Comparison of ENCODE assay signal across 29 cellular contexts in the genomic region with DNA sequence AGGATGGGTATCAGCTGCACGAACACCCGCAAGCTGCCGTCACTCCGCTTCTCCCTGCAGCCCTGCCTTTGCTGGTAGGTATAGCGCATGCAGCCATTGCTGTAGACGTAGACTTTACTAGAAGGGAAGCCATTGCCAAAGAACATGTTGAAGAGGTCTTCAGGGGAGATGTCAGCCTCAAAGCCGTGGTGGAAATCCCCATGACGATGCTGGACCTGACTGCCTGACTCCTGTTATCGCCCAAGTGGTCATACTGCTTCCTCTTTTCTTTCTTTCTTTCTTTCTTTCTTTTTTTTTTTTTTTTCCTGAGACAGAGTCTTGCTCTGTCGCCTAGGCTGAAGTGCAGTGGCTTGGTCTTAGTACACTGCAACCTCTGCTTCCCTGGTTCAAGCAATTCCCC.
DNase-seq lines count a peak whose midpoint lies in the region; ATAC-seq and TF ChIP-seq lines count a peak whose summit lies in the region.
"Had no signal": no experiment of that assay in that cellular context is flagged by ENCODE, and none has a peak within 500 bp of the region (broad histone marks: within the 10 kb centered on the region; RNA-seq: fewer than 3 reads in every experiment).

No MANE protein-coding gene starts in this region.

- no peaks in the 10 kb centered on the region for H4K20me1 ChIP-seq in OCI-LY3 (ENCODE audit: insufficient read depth, low read length)

- H3K4me3 ChIP-seq in OCI-LY3 (ENCODE audit: low read length) (peak overlapping the region; percentile 51), Caco-2 (ENCODE audit: low read depth, low read length) (no peak overlapping the region), testis (no peak overlapping the region)
- H3K4me3 ChIP-seq: gastrocnemius medialis, left ventricle myocardium inferior, upper lobe of left lung had no signal

- H3K4me2 ChIP-seq in OCI-LY3 (ENCODE audit: low read length): peak overlapping the region; percentile 58

- H3K36me3 ChIP-seq in OCI-LY3 (replicated peaks; ENCODE audit: low read depth, low read length) (no peaks in the 10 kb centered on the region), Caco-2 (ENCODE audit: control insufficient read depth, insufficient read depth, low read length) (no peaks in the 10 kb centered on the region), testis (ENCODE audit: low read depth, missing control alignments) (no peaks in the 10 kb centered on the region)
- H3K36me3 ChIP-seq: gastrocnemius medialis, left ventricle myocardium inferior, upper lobe of left lung, WERI-Rb-1 had no signal

- POLR2A ChIA-PET in GM10248 (lab: Yijun Ruan, JAX) (no interaction called here), Caco-2 (lab: Charles Lee) (interaction anchor here (0.7 kb wide), 1 partner anchor 21 kb away, joined by 14 read pairs; no protein-coding TSS in a partner anchor)

- no peaks in the 10 kb centered on the region for H3K36me3 Mint-ChIP-seq in Caco-2 (ENCODE audit: insufficient read depth, unreplicated experiment)
- H3K36me3 Mint-ChIP-seq: CD8-positive, alpha-beta T cell; naive thymus-derived CD4-positive, alpha-beta T cell had no signal

- no peak for TF ChIP-seq POLR2A in testis (IDR thresholded peaks at IDR 0.05)

- H3K4me1 Mint-ChIP-seq in Caco-2 (ENCODE audit: low read depth, unreplicated experiment): no peaks in the 10 kb centered on the region
- H3K4me1 Mint-ChIP-seq: naive thymus-derived CD4-positive, alpha-beta T cell had no signal

- H3K9me3 ChIP-seq in OCI-LY3 (ENCODE audit: insufficient read depth, low read length): no peaks in the 10 kb centered on the region
- H3K9me3 ChIP-seq in Caco-2: no peaks in the 10 kb centered on the region
- no peaks in the 10 kb centered on the region for H3K9me3 ChIP-seq in testis
- H3K9me3 ChIP-seq: gastrocnemius medialis, left ventricle myocardium inferior, upper lobe of left lung had no signal

- DNase-seq in GM10248 (ENCODE audit: extremely low spot score): peak; percentile 49
- DNase-seq in Caco-2: no peak
- no peak for DNase-seq in testis
- DNase-seq: activated CD4-positive, alpha-beta T cell treated with anti-CD3 and anti-CD28 coated beads, Interleukin-2, amount 50 U/mL, for 1 hour; activated naive CD4-positive, alpha-beta T cell treated with anti-CD3 and anti-CD28 coated beads, Interleukin-2, amount 50 U/mL, for 16 hours; AML-193; CD8-positive, alpha-beta T cell; cortex of kidney; endodermal cell; gastrocnemius medialis; H9; hypothalamus; left ventricle myocardium inferior; naive thymus-derived CD4-positive, alpha-beta T cell; NCI-H1105 treated with DMSO at 0.1 percent for 48 hours; NCI-H2029 treated with DMSO at 0.1 percent for 48 hours; NCI-H226; NCI-H774; nucleus accumbens; Right ventricle myocardium superior; stimulated activated CD8-positive, alpha-beta memory T cell treated with anti-CD3 and anti-CD28 coated beads, Interleukin-4, amount 100 ng/mL, for 48 hours; WERI-Rb-1 had no signal

- no peak overlapping the region for H3K9ac ChIP-seq in OCI-LY3 (ENCODE audit: low read length)

- BruUV-seq in Caco-2 (replicated peaks; lab: Mats Ljungman, UMichigan): no TSS peak

- ATAC-seq in GM19351 (IDR thresholded peaks at IDR 0.05; ENCODE audit: unreplicated experiment): peak; percentile 51
- ATAC-seq in HG03025 (IDR thresholded peaks at IDR 0.05; ENCODE audit: low FRiP score, unreplicated experiment): peak; percentile 35
- ATAC-seq in HG03280 (IDR thresholded peaks at IDR 0.05; ENCODE audit: unreplicated experiment): no peak
- no peak for ATAC-seq in GM21786 (IDR thresholded peaks at IDR 0.05; ENCODE audit: unreplicated experiment)
- ATAC-seq: CD8-positive, alpha-beta T cell; gastrocnemius medialis; naive thymus-derived CD4-positive, alpha-beta T cell had no signal

- H3K9me3 Mint-ChIP-seq in Caco-2 (ENCODE audit: unreplicated experiment): no peaks in the 10 kb centered on the region
- H3K9me3 Mint-ChIP-seq: activated T-helper 1 cell treated with anti-CD3 and anti-CD28 coated beads, Interleukin-12 subunit alpha, Interleukin-12 subunit beta, Interleukin-2, Interleukin-4 antibody, amounts not matched to agents 30 ng/mL and 10 ng/mL and 1 ng/mL, durations not matched to agents 14 hours and 24 hours and 36 hours; CD8-positive, alpha-beta T cell; endodermal cell; H9; naive thymus-derived CD4-positive, alpha-beta T cell had no signal

- no peaks in the 10 kb centered on the region for H3K79me2 ChIP-seq in OCI-LY3 (ENCODE audit: low read length)

- intact Hi-C loops in Caco-2 (cut with micrococcal nuclease; ENCODE audit: unreplicated experiment): no loop called here
- intact Hi-C loops in testis (cut with DNase I; ENCODE audit: low total_unique reads): no loop called here

- H3K27ac ChIP-seq in OCI-LY3 (ENCODE audit: low read length): no peak overlapping the region
- no peak overlapping the region for H3K27ac ChIP-seq in testis
- H3K27ac ChIP-seq: gastrocnemius medialis, left ventricle myocardium inferior, upper lobe of left lung, WERI-Rb-1 had no signal

- H3K4me3 Mint-ChIP-seq in Caco-2 (ENCODE audit: unreplicated experiment): no peak overlapping the region
- H3K4me3 Mint-ChIP-seq: activated T-helper 1 cell treated with anti-CD3 and anti-CD28 coated beads, Interleukin-12 subunit alpha, Interleukin-12 subunit beta, Interleukin-2, Interleukin-4 antibody, amounts not matched to agents 30 ng/mL and 10 ng/mL and 1 ng/mL, durations not matched to agents 14 hours and 24 hours and 36 hours; CD8-positive, alpha-beta T cell; endodermal cell; H9; naive thymus-derived CD4-positive, alpha-beta T cell had no signal

- H3K4me1 ChIP-seq in OCI-LY3 (ENCODE audit: low read length) (peaks cover 19% of the 10 kb centered on the region), Caco-2 (no peaks in the 10 kb centered on the region), testis (no peaks in the 10 kb centered on the region)
- H3K4me1 ChIP-seq: gastrocnemius medialis had no signal

- H3K27me3 ChIP-seq in OCI-LY3 (ENCODE audit: low read depth, low read length): peaks cover 35% of the 10 kb centered on the region
- H3K27me3 ChIP-seq in Caco-2 (replicated peaks; ENCODE audit: control insufficient read depth, insufficient read depth, low read length): no peaks in the 10 kb centered on the region
- no peaks in the 10 kb centered on the region for H3K27me3 ChIP-seq in testis
- H3K27me3 ChIP-seq: gastrocnemius medialis, upper lobe of left lung had no signal

- CTCF ChIA-PET in GM10248 (lab: Yijun Ruan, JAX): interaction anchor here (0.8 kb wide), 1 partner anchor 29 kb away, joined by 3 read pairs; no protein-coding TSS in a partner anchor
- CTCF ChIA-PET in Caco-2 (lab: Charles Lee): no interaction called here

- WGBS in testis, 2 donors: 87 to 95% methylated on average over 10 of the region's 10 CpGs

- no peak overlapping the region for H3K27ac Mint-ChIP-seq in Caco-2 (ENCODE audit: unreplicated experiment)
- H3K27ac Mint-ChIP-seq: activated T-helper 1 cell treated with anti-CD3 and anti-CD28 coated beads, Interleukin-12 subunit alpha, Interleukin-12 subunit beta, Interleukin-2, Interleukin-4 antibody, amounts not matched to agents 30 ng/mL and 10 ng/mL and 1 ng/mL, durations not matched to agents 14 hours and 24 hours and 36 hours; CD8-positive, alpha-beta T cell; endodermal cell; H9; naive thymus-derived CD4-positive, alpha-beta T cell had no signal

- H2AFZ ChIP-seq in OCI-LY3 (ENCODE audit: low read depth, low read length): peak overlapping the region; percentile 26; the same call in 1 of the 2 replicates

- no peaks in the 10 kb centered on the region for H3K27me3 Mint-ChIP-seq in Caco-2 (ENCODE audit: insufficient read depth, unreplicated experiment)

- TF ChIP-seq CTCF in GM10248 (IDR thresholded peaks at IDR 0.05; ENCODE audit: control extremely low read depth, extremely low read depth, low read depth, missing control alignments): no peak
- TF ChIP-seq CTCF in OCI-LY3 (IDR thresholded peaks at IDR 0.05; ENCODE audit: low read depth, low read length): no peak
- no peak for TF ChIP-seq CTCF in Caco-2 (IDR thresholded peaks at IDR 0.05; ENCODE audit: insufficient read depth in 1 of 2, low read depth in 1 of 2, low read length in 1 of 2, severe bottlenecking in 1 of 2, unreplicated experiment in 1 of 2)
- TF ChIP-seq CTCF in testis (IDR thresholded peaks at IDR 0.05): no peak

Comparison
In these comparisons a context has a peak if more than half of its experiments do, and no peak if none do; other contexts are left out.
1. ATAC-seq: peak in GM19351 (single experiment) and HG03025 (single experiment); none in HG03280 (single experiment) and GM21786 (single experiment).